22 cellular contexts compared by ENCODE assay signal in the genomic region with DNA sequence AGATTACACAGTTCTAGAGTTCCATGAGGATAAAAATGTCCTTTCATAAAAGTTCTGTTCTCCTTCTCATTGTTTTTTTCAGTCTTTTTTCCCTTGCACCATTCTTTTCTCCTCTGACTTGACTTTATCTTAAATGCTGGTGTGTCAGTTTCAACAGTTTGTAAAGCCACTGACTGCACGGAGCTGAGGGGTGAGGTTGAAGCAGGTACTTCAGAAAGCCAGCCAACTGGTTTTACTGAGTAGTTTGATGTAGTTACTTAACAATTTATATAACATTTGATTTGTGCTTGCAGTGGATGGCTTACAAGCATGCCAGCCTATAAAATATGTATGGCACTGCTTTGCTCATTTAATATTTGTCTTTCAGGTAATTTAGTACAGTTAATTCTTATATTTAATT.
"Had no signal": no experiment of that assay in that cellular context is flagged by ENCODE, and none has a peak within 500 bp of the region (broad histone marks: within the 10 kb centered on the region; RNA-seq: fewer than 3 reads in every experiment).

No MANE protein-coding gene starts in this region.

- H3K4me2 ChIP-seq: hepatocyte had no signal

- H3K9me3 Mint-ChIP-seq: naive thymus-derived CD8-positive, alpha-beta T cell had no signal

- H3K4me1 ChIP-seq: right atrium auricular region, sigmoid colon, stomach, uterus had no signal

- H3K27me3 ChIP-seq: hepatocyte, neutrophil, right atrium auricular region, sigmoid colon, stomach, uterus had no signal

- H3K9me3 ChIP-seq: mucosa of descending colon, neutrophil, right atrium auricular region, sigmoid colon, stomach, thoracic aorta, uterus had no signal

- H3K36me3 Mint-ChIP-seq: naive thymus-derived CD8-positive, alpha-beta T cell had no signal

- FAIRE-seq: colon, endothelial cell of umbilical vein, kidney had no signal

- H3K4me3 ChIP-seq: hepatocyte, mucosa of descending colon, right atrium auricular region, sigmoid colon, skin epidermis, stomach, thoracic aorta, uterus had no signal

- H3K4me3 Mint-ChIP-seq: naive thymus-derived CD8-positive, alpha-beta T cell had no signal

- DNase-seq: foreskin melanocyte; head of caudate nucleus; kidney; left colon; mucosa of descending colon; naive thymus-derived CD8-positive, alpha-beta T cell; posterior cingulate gyrus; sigmoid colon; stimulated activated CD4-positive, alpha-beta T cell treated with anti-CD3 and anti-CD28 coated beads, Interleukin-2, amount 100 ng/mL, for 24 hours; stimulated activated CD4-positive, alpha-beta T cell treated with anti-CD3 and anti-CD28 coated beads, Interleukin-4, amount 100 ng/mL, for 4 hours; stimulated activated naive CD4-positive, alpha-beta T cell; stomach; substantia nigra; trophoblast cell; uterus had no signal

- H3K4me1 Mint-ChIP-seq: naive thymus-derived CD8-positive, alpha-beta T cell had no signal

- H3K27ac Mint-ChIP-seq: naive thymus-derived CD8-positive, alpha-beta T cell had no signal

- H2AFZ ChIP-seq: hepatocyte had no signal

- H3K79me2 ChIP-seq: hepatocyte had no signal

- H3K36me3 ChIP-seq: neutrophil, right atrium auricular region, thoracic aorta had no signal
